Comparison of ENCODE assay signal across 8 cellular contexts in genomic region chr14:21436567-21437062, GRCh38. TPM values are rescaled to one million over a fixed set of nuclear protein-coding genes. Genes with fewer than 3 reads are reported as not detected.
DNase-seq lines count a peak whose midpoint lies in the region; ATAC-seq and TF ChIP-seq lines count a peak whose summit lies in the region.

No MANE protein-coding gene starts in this region.

- ATAC-seq in gastroesophageal sphincter: no peak

- peak overlapping the region; percentile 99 for H3K4me3 Mint-ChIP-seq in T-helper 1 cell treated with Interleukin-12 subunit alpha and Interleukin-12 subunit beta and Interleukin-4 antibody, amounts not matched to agents 30 μg/mL and 1 μg/mL, for 36 hours

- WGBS in gastroesophageal sphincter (ENCODE audit: low coverage in 1 of 2), 2 donors: 0% methylated on average over 2 to 8 of the region's 11 CpGs

- peak overlapping the region; percentile 75 for H3K9ac ChIP-seq in SK-N-MC (ENCODE audit: insufficient read length)

- no peaks in the 10 kb centered on the region for H3K9me3 Mint-ChIP-seq in T-helper 1 cell treated with Interleukin-12 subunit alpha and Interleukin-12 subunit beta and Interleukin-4 antibody, amounts not matched to agents 30 μg/mL and 1 μg/mL, for 36 hours

- H3K27ac Mint-ChIP-seq in T-helper 1 cell treated with Interleukin-12 subunit alpha and Interleukin-12 subunit beta and Interleukin-4 antibody, amounts not matched to agents 30 μg/mL and 1 μg/mL, for 36 hours: peak overlapping the region; percentile 94

- peaks cover 37% of the 10 kb centered on the region for H3K4me1 Mint-ChIP-seq in T-helper 1 cell treated with Interleukin-12 subunit alpha and Interleukin-12 subunit beta and Interleukin-4 antibody, amounts not matched to agents 30 μg/mL and 1 μg/mL, for 36 hours (ENCODE audit: low read depth)

- TF ChIP-seq EP300 in gastroesophageal sphincter (IDR thresholded peaks at IDR 0.05): no peak

- H3K27me3 Mint-ChIP-seq in T-helper 1 cell treated with Interleukin-12 subunit alpha and Interleukin-12 subunit beta and Interleukin-4 antibody, amounts not matched to agents 30 μg/mL and 1 μg/mL, for 36 hours (ENCODE audit: low read depth): no peaks in the 10 kb centered on the region

- H3K27ac ChIP-seq in SK-N-MC (no peak overlapping the region), gastroesophageal sphincter (peak overlapping the region; percentile 82 to 88 (median 88))

- H3K9me3 ChIP-seq in SK-N-MC (ENCODE audit: low read depth, low read length): no peaks in the 10 kb centered on the region
- H3K9me3 ChIP-seq in gastroesophageal sphincter: no peaks in the 10 kb centered on the region

- TF ChIP-seq POLR2A in gastroesophageal sphincter (IDR thresholded peaks at IDR 0.05): no peak

- peak overlapping the region; percentile 91 for H3K4me3 ChIP-seq in SK-N-MC
- peak overlapping the region; percentile 65 to 81 for H3K4me3 ChIP-seq in gastroesophageal sphincter
- peak overlapping the region; percentile 88 for H3K4me3 ChIP-seq in skeletal muscle cell (ENCODE audit: low read depth, low read length)

- TF ChIP-seq CTCF in gastroesophageal sphincter (IDR thresholded peaks at IDR 0.05): no peak
- no peak for TF ChIP-seq CTCF in GM10266 (IDR thresholded peaks at IDR 0.05; ENCODE audit: control insufficient read depth, insufficient read depth, low read depth, missing control alignments)

- H3K36me3 ChIP-seq in SK-N-MC (ENCODE audit: insufficient read depth, low read length) (peaks cover 16% of the 10 kb centered on the region), gastroesophageal sphincter (peaks cover 0 to under 1% of the 10 kb centered on the region in 2 donors)

- H3K4me1 ChIP-seq in gastroesophageal sphincter: peaks cover 0 to 33% (median 8%) of the 10 kb centered on the region in 3 donors

- DNase-seq in T-helper 1 cell: no peak
- DNase-seq in SK-N-MC (ENCODE audit: low read depth, low spot score): no peak
- no peak for DNase-seq in skeletal muscle cell (ENCODE audit: low read depth)
- no peak for DNase-seq in GM10266 (ENCODE audit: extremely low spot score)
- no peak for DNase-seq in C1 segment of cervical spinal cord (lab: John Stamatoyannopoulos, UW)
- no peak for DNase-seq in HUDEP-2 (lab: John Stamatoyannopoulos, UW; ENCODE audit: unreplicated experiment in 76 of 76)

- H3K27me3 ChIP-seq in gastroesophageal sphincter: no peaks in the 10 kb centered on the region

- peaks cover 14% of the 10 kb centered on the region for H3K36me3 Mint-ChIP-seq in T-helper 1 cell treated with Interleukin-12 subunit alpha and Interleukin-12 subunit beta and Interleukin-4 antibody, amounts not matched to agents 30 μg/mL and 1 μg/mL, for 36 hours (ENCODE audit: low read depth)

RNA-seq across cellular contexts. Expression of gene CHD8, which starts 19.3 kb away (rescaled TPM):
- total RNA-seq in gastroesophageal sphincter: 10 to 100 TPM; 47.4 to 59.0 (median 53.3) TPM

RNA-seq across cellular contexts. Expression of gene RAB2B, which starts 40.1 kb away (rescaled TPM):
- total RNA-seq in gastroesophageal sphincter: 10 to 100 TPM; 28.3 to 44.8 (median 29.7) TPM

RNA-seq across cellular contexts. Expression of gene TOX4, which starts 40.4 kb away (rescaled TPM):
- 10 to 100 TPM; 39.8 to 82.4 (median 62.3) TPM for total RNA-seq in gastroesophageal sphincter

RNA-seq across cellular contexts. Expression of gene SUPT16H, which starts 52.8 kb away (rescaled TPM):
- 100 to 1,000 TPM in 1 of 4 donors, 10 to 100 TPM in 3; 64.6 to 101 (median 74.5) TPM for total RNA-seq in gastroesophageal sphincter
